ENCODE assay signal across 25 cellular contexts in the genomic region with DNA sequence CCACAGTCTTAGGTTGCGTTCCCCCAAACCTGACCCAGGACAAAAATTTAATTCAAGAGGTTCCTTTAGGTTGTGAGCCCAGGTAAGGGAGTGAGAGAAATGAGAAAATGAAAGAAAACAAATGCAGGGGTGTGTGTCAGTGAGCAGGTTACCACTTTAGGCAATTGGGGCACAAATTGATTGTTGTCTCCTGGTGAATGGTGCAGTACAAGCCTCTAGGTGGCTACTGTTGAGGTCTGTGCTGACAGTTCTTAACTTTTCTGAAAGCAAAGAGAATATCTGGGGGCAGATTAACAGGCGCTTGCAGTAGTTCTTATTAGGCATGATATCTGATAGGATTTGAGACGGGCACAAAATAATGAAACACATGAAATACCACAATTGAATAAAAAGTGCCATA.
"Had no signal": no experiment of that assay in that cellular context is flagged by ENCODE, and none has a peak within 500 bp of the region (broad histone marks: within the 10 kb centered on the region; RNA-seq: fewer than 3 reads in every experiment).

No MANE protein-coding gene starts in this region.

- H3K36me3 ChIP-seq: SJSA1 had no signal

- FAIRE-seq: astrocyte, RCC 7860 had no signal

- H3K9me3 Mint-ChIP-seq: central memory CD8-positive, alpha-beta T cell had no signal

- H3K27ac Mint-ChIP-seq: activated naive CD4-positive, alpha-beta T cell treated with anti-CD3 and anti-CD28 coated beads, Interleukin-2, amount 50 U/mL, for 72 hours; brain; T-helper 1 cell treated with Interleukin-12 subunit alpha and Interleukin-12 subunit beta and Interleukin-4 antibody, amounts not matched to agents 30 μg/mL and 1 μg/mL, for 36 hours had no signal

- H3K4me1 Mint-ChIP-seq: central memory CD8-positive, alpha-beta T cell had no signal

- H3K9me3 ChIP-seq: SJSA1 had no signal

- H3K4me3 Mint-ChIP-seq: activated T-cell treated with anti-CD3 and anti-CD28 coated beads, Interleukin-2, amount 50 U/mL, for 4 hours; brain; central memory CD8-positive, alpha-beta T cell; T-helper 1 cell treated with Interleukin-12 subunit alpha and Interleukin-12 subunit beta and Interleukin-4 antibody, amounts not matched to agents 30 μg/mL and 1 μg/mL, for 36 hours had no signal

- H3K27ac ChIP-seq: SJSA1 had no signal

- H3K4me1 ChIP-seq: SJSA1 had no signal

- ATAC-seq: activated naive CD4-positive, alpha-beta T cell treated with anti-CD3 and anti-CD28 coated beads, Interleukin-2, amount 50 U/mL, for 72 hours; activated T-cell treated with anti-CD3 and anti-CD28 coated beads, Interleukin-2, amount 50 U/mL, for 4 hours; PC-3; SK-N-SH treated with all-trans-retinoic acid at 6 μM for 48 hours had no signal

- H3K36me3 Mint-ChIP-seq: activated naive CD4-positive, alpha-beta T cell treated with anti-CD3 and anti-CD28 coated beads, Interleukin-2, amount 50 U/mL, for 72 hours; brain had no signal

- H3K27me3 ChIP-seq: SJSA1 had no signal

- DNase-seq: activated CD4-positive, alpha-beta T cell treated with anti-CD3 and anti-CD28 coated beads for 48 hours; activated CD4-positive, alpha-beta T cell treated with anti-CD3 and anti-CD28 coated beads, Interleukin-2, amount 50 U/mL, for 48 hours; activated CD4-positive, CD25-positive, alpha-beta regulatory T cell treated with anti-CD3 and anti-CD28 coated beads, Interleukin-2, amount 50 U/mL, for 72 hours; activated CD8-positive, alpha-beta memory T cell treated with anti-CD3 and anti-CD28 coated beads for 24 hours; activated effector memory CD4-positive, alpha-beta T cell treated with anti-CD3 and anti-CD28 coated beads, Interleukin-2, amount 50 U/mL, for 16 hours; activated naive CD4-positive, alpha-beta T cell treated with Interleukin-2 at 50 U/mL for 16 hours; activated T-cell treated with anti-CD3 and anti-CD28 coated beads, Interleukin-2, amount 50 U/mL, for 4 hours; amygdala; Kasumi-1; NCI-H1105 treated with DMSO at 0.1 percent for 48 hours; NCI-H1436 treated with DMSO at 0.1 percent for 48 hours; NCI-H187; NCI-H2081; NCI-H446; NCI-H524; PC-3; SHP77 had no signal

- H3K4me3 ChIP-seq: SJSA1 had no signal

- H3K27me3 Mint-ChIP-seq: central memory CD8-positive, alpha-beta T cell had no signal
